In the genomic region with DNA sequence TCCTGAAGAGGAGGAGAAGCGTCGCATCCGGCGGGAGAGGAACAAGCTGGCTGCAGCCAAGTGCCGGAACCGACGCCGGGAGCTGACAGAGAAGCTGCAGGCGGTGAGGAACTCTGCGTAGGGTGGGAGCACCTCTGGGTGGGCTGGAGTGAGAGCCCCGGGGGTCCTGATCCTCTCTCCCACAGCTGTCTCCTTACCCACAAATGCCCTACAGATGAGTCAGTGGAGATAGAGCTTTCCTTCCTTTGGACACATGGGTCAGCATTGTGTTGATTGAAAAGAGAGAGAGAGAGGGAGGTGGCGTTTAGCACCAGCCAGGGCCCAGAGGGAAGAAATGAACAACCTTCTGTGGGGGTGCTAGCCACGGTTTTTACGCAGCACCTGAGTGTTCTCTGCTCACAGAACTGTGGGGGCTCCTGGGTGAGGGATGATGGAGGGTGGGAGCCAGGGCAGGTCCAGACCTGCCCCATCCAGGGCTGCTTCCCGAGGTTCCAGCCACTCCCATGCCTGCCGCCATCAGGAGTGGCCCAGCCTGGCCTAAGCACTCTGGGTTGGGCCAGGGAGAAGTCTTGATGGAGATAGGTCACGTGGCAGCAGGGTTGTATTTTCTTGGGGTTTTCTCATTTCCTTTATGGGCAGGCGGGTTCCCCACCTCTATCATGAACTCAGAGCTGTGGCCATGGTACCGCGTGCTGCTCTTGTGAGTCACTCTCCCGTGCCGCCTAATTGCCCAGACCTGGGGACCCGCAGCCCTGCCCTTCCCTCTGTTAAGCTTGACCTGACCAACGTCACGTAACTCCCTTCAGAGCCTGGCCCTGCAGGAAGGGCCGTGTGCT, we compare ENCODE assay signal across 9 cellular contexts. TPM values are rescaled to one million over a fixed set of nuclear protein-coding genes. Genes with fewer than 3 reads are reported as not detected.
DNase-seq lines count a peak whose midpoint lies in the region; ATAC-seq and TF ChIP-seq lines count a peak whose summit lies in the region.
"Had no signal": no experiment of that assay in that cellular context is flagged by ENCODE, and none has a peak within 500 bp of the region (broad histone marks: within the 10 kb centered on the region; RNA-seq: fewer than 3 reads in every experiment).

No MANE protein-coding gene starts in this region.

- DNase-seq in heart right ventricle (no peak), Right ventricle myocardium superior (no peak), mucosa of descending colon (peak; percentile 60 to 83 (median 62)), thoracic aorta (ENCODE audit: low spot score) (no peak), NCI-H1105 treated with DMSO at 0.1 percent for 48 hours (lab: John Stamatoyannopoulos, UW) (no peak), Karpas-422 (no peak), NCI-H2171 treated with DMSO at 0.1 percent for 48 hours (lab: John Stamatoyannopoulos, UW) (no peak)
- DNase-seq in activated naive CD4-positive, alpha-beta T cell treated with anti-CD3 and anti-CD28 coated beads, Interleukin-2, amount 50 U/mL, for 72 hours (ENCODE audit: low spot score in 2 of 2) = peak; percentile 58 to 89

- peak overlapping the region; percentile 86 to 96 for H3K27ac Mint-ChIP-seq in activated naive CD4-positive, alpha-beta T cell treated with anti-CD3 and anti-CD28 coated beads, Interleukin-2, amount 50 U/mL, for 72 hours

- H3K36me3 ChIP-seq in heart right ventricle (peaks cover 13 to 100% (median 94%) of the 10 kb centered on the region in 9 donors), mucosa of descending colon (ENCODE audit: low read depth) (peaks cover 29% of the 10 kb centered on the region), thoracic aorta (peaks cover 97% of the 10 kb centered on the region), Karpas-422 (ENCODE audit: insufficient read depth, low read length) (no peaks in the 10 kb centered on the region)

- H4K20me1 ChIP-seq in Karpas-422 (ENCODE audit: insufficient read depth, low read depth, low read length) = no peaks in the 10 kb centered on the region

- H3K9me2 ChIP-seq in Karpas-422 (replicated peaks; ENCODE audit: insufficient read depth, low read length) = no peaks in the 10 kb centered on the region

- H3K79me2 ChIP-seq in Karpas-422 (ENCODE audit: low read length) = no peaks in the 10 kb centered on the region

- 84 to 85% methylated on average over 26 of the region's 26 CpGs for WGBS in heart right ventricle, 2 donors

- H3K27me3 ChIP-seq in heart right ventricle (no peaks in the 10 kb centered on the region), thoracic aorta (replicated peaks; ENCODE audit: insufficient read depth) (no peaks in the 10 kb centered on the region), Karpas-422 (ENCODE audit: low read length) (no peaks in the 10 kb centered on the region)

- peaks cover 0 to 98% (median 37%) of the 10 kb centered on the region in 9 donors for H3K4me1 ChIP-seq in heart right ventricle
- H3K4me1 ChIP-seq in mucosa of descending colon (ENCODE audit: low read depth) = peaks cover 55% of the 10 kb centered on the region
- H3K4me1 ChIP-seq in thoracic aorta (ENCODE audit: control insufficient read depth in 1 of 2, low read depth in 2 of 2) = peaks cover 41 to 78% of the 10 kb centered on the region in 2 donors
- no peaks in the 10 kb centered on the region for H3K4me1 ChIP-seq in Karpas-422 (ENCODE audit: low read length)

- peaks cover 57 to 71% of the 10 kb centered on the region in 2 donors for H3K36me3 Mint-ChIP-seq in activated naive CD4-positive, alpha-beta T cell treated with anti-CD3 and anti-CD28 coated beads, Interleukin-2, amount 50 U/mL, for 72 hours

- no peak for TF ChIP-seq CTCF in heart right ventricle (IDR thresholded peaks at IDR 0.05)
- no peak for TF ChIP-seq CTCF in mucosa of descending colon (IDR thresholded peaks at IDR 0.05)
- no peak for TF ChIP-seq CTCF in thoracic aorta (IDR thresholded peaks at IDR 0.05)

- H3K9me3 ChIP-seq in heart right ventricle (no peaks in the 10 kb centered on the region), mucosa of descending colon (no peaks in the 10 kb centered on the region), thoracic aorta (no peaks in the 10 kb centered on the region), Karpas-422 (ENCODE audit: low read length) (no peaks in the 10 kb centered on the region)

- intact Hi-C loops in heart right ventricle (cut with DNase I) = loop anchor here in 2 of 10 donors (10.0 kb wide), 2 partner anchors 684 to 704 kb away; no protein-coding TSS in a partner anchor
- intact Hi-C loops in Right ventricle myocardium superior (cut with DNase I) = no loop called here
- intact Hi-C loops in mucosa of descending colon (cut with DNase I, micrococcal nuclease) = no loop called here

- no peak overlapping the region for H2AFZ ChIP-seq in Karpas-422 (ENCODE audit: low read length)

- H3K9me3 Mint-ChIP-seq in activated naive CD4-positive, alpha-beta T cell treated with anti-CD3 and anti-CD28 coated beads, Interleukin-2, amount 50 U/mL, for 72 hours = no peaks in the 10 kb centered on the region

- H3K27ac ChIP-seq in heart right ventricle = peak overlapping the region in 2 of 10 donors; percentile 0 to 87
- peak overlapping the region; percentile 19 to 35 for H3K27ac ChIP-seq in thoracic aorta
- no peak overlapping the region for H3K27ac ChIP-seq in Karpas-422 (ENCODE audit: low read length)
- H3K27ac ChIP-seq: VCaP had no signal

- H3K4me3 ChIP-seq in heart right ventricle = no peak overlapping the region
- H3K4me3 ChIP-seq in mucosa of descending colon = no peak overlapping the region
- no peak overlapping the region for H3K4me3 ChIP-seq in thoracic aorta
- no peak overlapping the region for H3K4me3 ChIP-seq in Karpas-422 (ENCODE audit: low read length)

- peak in 5 of 8 donors; percentile 2 to 7 (median 4) for ATAC-seq in heart right ventricle
- no peak for ATAC-seq in Right ventricle myocardium superior (ENCODE audit: poor library complexity)
- peak; percentile 80 to 81 for ATAC-seq in activated naive CD4-positive, alpha-beta T cell treated with anti-CD3 and anti-CD28 coated beads, Interleukin-2, amount 50 U/mL, for 72 hours
- peak; percentile 55 for ATAC-seq in mucosa of descending colon
- ATAC-seq in thoracic aorta (ENCODE audit: insufficient number of reproducible peaks, low FRiP score, low read depth) = no peak

- no peak overlapping the region for H3K9ac ChIP-seq in Karpas-422 (ENCODE audit: low read length)

- H3K4me2 ChIP-seq in Karpas-422 (ENCODE audit: low read depth, low read length, poor library complexity, severe bottlenecking) = no peak overlapping the region

RNA-seq across cellular contexts. Expression of a gene that starts 16.3 kb away (rescaled TPM):
- total RNA-seq in heart right ventricle (100 to 1,000 TPM in 1 of 10 donors, 10 to 100 TPM in 9; 29.7 to 182 (median 60.3) TPM), Right ventricle myocardium superior (45.7 TPM), mucosa of descending colon (100 to 1,000 TPM; 160 to 166 (median 162) TPM), thoracic aorta (100 to 1,000 TPM; 188 to 311 TPM)
- 10 to 100 TPM; 16.5 to 24.0 TPM for polyA plus RNA-seq in heart right ventricle
- 100 to 1,000 TPM in 1 of 2 donors, 10 to 100 TPM in 1; 99.3 to 153 TPM for total RNA-seq in activated naive CD4-positive, alpha-beta T cell treated with anti-CD3 and anti-CD28 coated beads, Interleukin-2, amount 50 U/mL, for 72 hours
- 0.30 and 0.61 TPM in 2 replicates for total RNA-seq in Karpas-422 (2014; rRNA removed; shearing (Covaris generic); ENCODE audit: low replicate concordance)

Comparison
In these comparisons a context has a peak if more than half of its experiments do, and no peak if none do; other contexts are left out.
1. ATAC-seq: peak in heart right ventricle (5 of 8), activated naive CD4-positive, alpha-beta T cell treated with anti-CD3 and anti-CD28 coated beads, Interleukin-2, amount 50 U/mL, for 72 hours (2 of 2) and mucosa of descending colon (single experiment); none in Right ventricle myocardium superior (single experiment) and thoracic aorta (single experiment).
2. DNase-seq: peak in activated naive CD4-positive, alpha-beta T cell treated with anti-CD3 and anti-CD28 coated beads, Interleukin-2, amount 50 U/mL, for 72 hours (2 of 2) and mucosa of descending colon (3 of 3); none in heart right ventricle (0 of 2), Right ventricle myocardium superior (single experiment), thoracic aorta (single experiment), NCI-H1105 treated with DMSO at 0.1 percent for 48 hours (single experiment), Karpas-422 (single experiment) and NCI-H2171 treated with DMSO at 0.1 percent for 48 hours (single experiment).
3. RNA of a gene that starts 16.3 kb away (total RNA-seq): 188 to 311 TPM in thoracic aorta, 160 to 166 TPM in mucosa of descending colon, 99.3 to 153 TPM in activated naive CD4-positive, alpha-beta T cell treated with anti-CD3 and anti-CD28 coated beads, Interleukin-2, amount 50 U/mL, for 72 hours, 29.7 to 182 TPM in heart right ventricle and 45.7 TPM in Right ventricle myocardium superior (single experiment); 0.30 to 0.61 TPM in Karpas-422; every median in the first group is over 10 times any median in the second.